Comparison of ENCODE assay signal across 16 cellular contexts in the genomic region with DNA sequence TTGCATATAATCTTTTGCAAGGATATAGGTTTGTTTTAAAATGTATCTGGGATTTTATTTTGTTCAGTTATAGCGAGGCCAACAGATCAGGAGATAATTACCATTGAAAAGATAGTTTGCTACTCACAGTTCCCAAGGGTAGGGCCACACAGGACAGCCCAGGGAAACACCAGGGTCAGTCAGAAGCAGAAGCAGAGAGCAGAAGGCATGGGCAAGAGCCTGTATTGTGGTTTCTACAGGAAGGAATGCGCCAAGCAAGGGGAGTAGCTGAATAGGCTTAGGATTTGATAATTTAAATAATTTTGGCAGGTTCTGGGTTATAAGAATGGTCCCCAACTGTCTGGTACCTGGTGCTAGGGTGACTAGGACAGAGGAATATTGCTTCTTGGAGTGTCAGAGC.
"Had no signal": no experiment of that assay in that cellular context is flagged by ENCODE, and none has a peak within 500 bp of the region (broad histone marks: within the 10 kb centered on the region; RNA-seq: fewer than 3 reads in every experiment).

No MANE protein-coding gene starts in this region.

- ATAC-seq: activated T-helper 17 cell treated with anti-CD3 and anti-CD28 coated beads, Interleukin-2, amount 50 U/mL, for 72 hours; lower lobe of right lung; naive thymus-derived CD4-positive, alpha-beta T cell had no signal

- H3K4me1 ChIP-seq: colonic mucosa, lower lobe of right lung, parathyroid adenoma, thyroid gland had no signal

- H3K27me3 ChIP-seq: colonic mucosa, hepatocyte, thyroid gland had no signal

- H3K36me3 ChIP-seq: colonic mucosa, lower lobe of right lung, thyroid gland had no signal

- DNase-seq: activated CD4-positive, alpha-beta T cell treated with anti-CD3 and anti-CD28 coated beads for 48 hours; activated CD8-positive, alpha-beta memory T cell treated with anti-CD3 and anti-CD28 coated beads for 24 hours; activated naive CD4-positive, alpha-beta T cell treated with anti-CD3 and anti-CD28 coated beads for 36 hours; activated T-cell treated with anti-CD3 and anti-CD28 coated beads for 4 hours; colonic mucosa; effector CD4-positive, alpha-beta T cell; kidney glomerular epithelial cell; lower lobe of right lung; midbrain; naive thymus-derived CD4-positive, alpha-beta T cell; small intestine; T1000; thyroid gland had no signal

- H3K4me3 ChIP-seq: colonic mucosa, hepatocyte, lower lobe of right lung, thyroid gland had no signal

- H3K9me3 ChIP-seq: colonic mucosa, lower lobe of right lung, thyroid gland had no signal

- H3K27ac ChIP-seq: colonic mucosa, hepatocyte, lower lobe of right lung, parathyroid adenoma, thyroid gland had no signal
